Comparison of ENCODE assay signal across 12 cellular contexts in genomic region chr3:29758108-29759020, GRCh38.
A peak's percentile ranks its signal among the peaks of the same experiment; 100 is the strongest.
DNase-seq lines count a peak whose midpoint lies in the region; ATAC-seq, FAIRE-seq and TF ChIP-seq lines count a peak whose summit lies in the region.
"Had no signal": no experiment of that assay in that cellular context is flagged by ENCODE, and none has a peak within 500 bp of the region (broad histone marks: within the 10 kb centered on the region; RNA-seq: fewer than 3 reads in every experiment).

No MANE protein-coding gene starts in this region.

- CTCF ChIA-PET in MCF 10A (lab: Yijun Ruan, JAX) = interaction anchor here (0.6 to 2.3 kb wide), 9 partner anchors 33 to 905 kb away, joined by 3 to 14 read pairs (median 6); partner anchors contain the start of gene RBMS3

- WGBS in spleen, 5 donors = 36 to 56% (median 38%) methylated on average over 4 of the region's 4 CpGs

- peaks cover 41% of the 10 kb centered on the region for H3K4me1 Mint-ChIP-seq in MCF 10A (ENCODE audit: insufficient read depth, unreplicated experiment)
- H3K4me1 Mint-ChIP-seq in activated T-helper 17 cell treated with anti-CD3 and anti-CD28 coated beads, Interleukin-2, amount 50 U/mL, for 72 hours = no peaks in the 10 kb centered on the region

- no peak for TF ChIP-seq POLR2A in spleen (IDR thresholded peaks at IDR 0.05)

- H3K9ac ChIP-seq in kidney (ENCODE audit: low read length in 2 of 2) = no peak overlapping the region

- H3K36me3 Mint-ChIP-seq in MCF 10A (ENCODE audit: insufficient read depth, unreplicated experiment) = no peaks in the 10 kb centered on the region
- H3K36me3 Mint-ChIP-seq in activated T-helper 17 cell treated with anti-CD3 and anti-CD28 coated beads, Interleukin-2, amount 50 U/mL, for 72 hours (ENCODE audit: low read depth) = no peaks in the 10 kb centered on the region

- peak overlapping the region; percentile 95 for H3K27ac Mint-ChIP-seq in MCF 10A (ENCODE audit: low read depth, unreplicated experiment)
- H3K27ac Mint-ChIP-seq in activated T-helper 17 cell treated with anti-CD3 and anti-CD28 coated beads, Interleukin-2, amount 50 U/mL, for 72 hours = no peak overlapping the region

- H3K4me1 ChIP-seq in kidney (ENCODE audit: control insufficient read depth in 1 of 2, insufficient read depth in 1 of 2, low read depth in 1 of 2, low read length in 2 of 2) = no peaks in the 10 kb centered on the region
- peaks cover 0 to 24% (median 9%) of the 10 kb centered on the region in 6 donors for H3K4me1 ChIP-seq in spleen

- DNase-seq in HS-27A (ENCODE audit: low read depth) (peak; percentile 74), MCF 10A (ENCODE audit: unreplicated experiment) (peak; percentile 93), kidney (no peak), spleen (no peak), islet precursor cell (no peak), DMS79 treated with DMSO at 0.1 percent for 48 hours (lab: John Stamatoyannopoulos, UW) (no peak)
- DNase-seq: activated T-cell treated with anti-CD3 and anti-CD28 coated beads, Interleukin-2, amount 50 U/mL, for 4 hours had no signal

- peak; percentile 63 for FAIRE-seq in kidney (lab: Jason Lieb, UNC)
- FAIRE-seq: G401.6, K562, urothelium cell line had no signal

- H3K9me3 ChIP-seq in kidney (ENCODE audit: control insufficient read depth in 1 of 2, low read length in 2 of 2) (no peaks in the 10 kb centered on the region), spleen (no peaks in the 10 kb centered on the region)

- POLR2A ChIA-PET in MCF 10A (lab: Yijun Ruan, JAX) = interaction anchor here (0.6 to 11.4 kb wide), 24 partner anchors 10 to 1410 kb away, joined by 3 to 144 read pairs (median 7); partner anchors contain the start of genes AZI2, RBMS3 and ZCWPW2

- no TSS peak for BruUV-seq in MCF 10A (replicated peaks; lab: Mats Ljungman, UMichigan)

- H3K27me3 ChIP-seq in spleen (replicated peaks in 1 of 7) = no peaks in the 10 kb centered on the region

- no peaks in the 10 kb centered on the region for H3K36me3 ChIP-seq in kidney (ENCODE audit: control insufficient read depth in 1 of 2, insufficient read depth in 2 of 2, low read length in 2 of 2)
- no peaks in the 10 kb centered on the region for H3K36me3 ChIP-seq in spleen

- peak overlapping the region; percentile 57 for H3K4me3 Mint-ChIP-seq in MCF 10A (ENCODE audit: unreplicated experiment)
- H3K4me3 Mint-ChIP-seq in activated T-helper 17 cell treated with anti-CD3 and anti-CD28 coated beads, Interleukin-2, amount 50 U/mL, for 72 hours = no peak overlapping the region
- H3K4me3 Mint-ChIP-seq: activated T-cell treated with anti-CD3 and anti-CD28 coated beads, Interleukin-2, amount 50 U/mL, for 4 hours had no signal

- TF ChIP-seq CTCF in MCF 10A (IDR thresholded peaks at IDR 0.05; ENCODE audit: unreplicated experiment) (no peak), kidney (IDR thresholded peaks at IDR 0.05; ENCODE audit: borderline replicate concordance, extremely low read depth, insufficient read depth) (no peak), spleen (IDR thresholded peaks at IDR 0.05 in 8 of 11, conservative IDR thresholded peaks at IDR 0.05 in 3 of 11) (no peak)

- H3K4me3 ChIP-seq in kidney (ENCODE audit: low read length in 2 of 2) (no peak overlapping the region), spleen (no peak overlapping the region)
- H3K4me3 ChIP-seq: K562 had no signal

- H3K27ac ChIP-seq in kidney (ENCODE audit: low read depth in 2 of 2, low read length in 2 of 2) (peak overlapping the region; percentile 7 to 51), spleen (peak overlapping the region in 6 of 8 donors; percentile 27 to 68 (median 47))

- H3K9me3 Mint-ChIP-seq in MCF 10A (ENCODE audit: unreplicated experiment) = no peaks in the 10 kb centered on the region
- no peaks in the 10 kb centered on the region for H3K9me3 Mint-ChIP-seq in activated T-helper 17 cell treated with anti-CD3 and anti-CD28 coated beads, Interleukin-2, amount 50 U/mL, for 72 hours
- H3K9me3 Mint-ChIP-seq: activated T-cell treated with anti-CD3 and anti-CD28 coated beads, Interleukin-2, amount 50 U/mL, for 4 hours had no signal

- no peaks in the 10 kb centered on the region for H3K27me3 Mint-ChIP-seq in MCF 10A (ENCODE audit: insufficient read depth, unreplicated experiment)
- no peaks in the 10 kb centered on the region for H3K27me3 Mint-ChIP-seq in activated T-helper 17 cell treated with anti-CD3 and anti-CD28 coated beads, Interleukin-2, amount 50 U/mL, for 72 hours

- intact Hi-C loops in MCF 10A (cut with micrococcal nuclease) (loop anchor here (1.0 to 2.0 kb wide), 4 partner anchors 63 to 694 kb away; partner anchors contain the start of gene RBMS3), kidney (cut with DNase I) (no loop called here), spleen (cut with DNase I; ENCODE audit: low total_unique reads) (no loop called here)

- no peak for ATAC-seq in HG03159 (IDR thresholded peaks at IDR 0.05; ENCODE audit: unreplicated experiment)
- ATAC-seq in activated T-helper 17 cell treated with anti-CD3 and anti-CD28 coated beads, Interleukin-2, amount 50 U/mL, for 72 hours (replicated peaks) = no peak
- ATAC-seq: activated T-cell treated with anti-CD3 and anti-CD28 coated beads, Interleukin-2, amount 50 U/mL, for 4 hours; K562 had no signal

Comparison
In these comparisons a context has a peak if more than half of its experiments do, and no peak if none do; other contexts are left out.
1. DNase-seq: peak in HS-27A (single experiment) and MCF 10A (single experiment); none in kidney (single experiment), spleen (single experiment), islet precursor cell (single experiment) and DMS79 treated with DMSO at 0.1 percent for 48 hours (single experiment).